Comparison of ENCODE assay signal across 15 cellular contexts in genomic region chr3:98798820-98799219, GRCh38. TPM values are rescaled to one million over a fixed set of nuclear protein-coding genes. Genes with fewer than 3 reads are reported as not detected.
"Had no signal": no experiment of that assay in that cellular context is flagged by ENCODE, and none has a peak within 500 bp of the region (broad histone marks: within the 10 kb centered on the region; RNA-seq: fewer than 3 reads in every experiment).

No MANE protein-coding gene starts in this region.

- H3K4me3 ChIP-seq: coronary artery, gastroesophageal sphincter, mucosa of descending colon, prostate gland, upper lobe of right lung had no signal

- ATAC-seq: activated naive CD8-positive, alpha-beta T cell treated with anti-CD3 and anti-CD28 coated beads, Interleukin-2, amount 50 U/mL, for 24 hours; gastroesophageal sphincter; mucosa of descending colon; naive thymus-derived CD8-positive, alpha-beta T cell had no signal

- H3K4me1 ChIP-seq: gastroesophageal sphincter, prostate gland, upper lobe of right lung had no signal

- H3K27ac ChIP-seq: coronary artery, gastroesophageal sphincter, prostate gland, upper lobe of right lung, WERI-Rb-1 had no signal

- H3K36me3 ChIP-seq: prostate gland had no signal

- H3K9me3 ChIP-seq: gastroesophageal sphincter, mucosa of descending colon, prostate gland, upper lobe of right lung had no signal

- DNase-seq: activated CD4-positive, alpha-beta T cell treated with anti-CD3 and anti-CD28 coated beads for 48 hours; activated naive CD4-positive, alpha-beta T cell treated with Interleukin-2 at 50 U/mL for 16 hours; activated naive CD8-positive, alpha-beta T cell treated with anti-CD3 and anti-CD28 coated beads, Interleukin-2, amount 50 U/mL, for 24 hours; effector CD8-positive, alpha-beta T cell; hippocampal formation; mucosa of descending colon; naive thymus-derived CD8-positive, alpha-beta T cell; stimulated activated CD4-positive, alpha-beta T cell treated with anti-CD3 and anti-CD28 coated beads, Interleukin-2, amount 100 ng/mL, for 48 hours; stimulated activated naive CD4-positive, alpha-beta T cell treated with Interleukin-2 at 50 U/mL for 16 hours; T1000; upper lobe of right lung; WERI-Rb-1 had no signal

- H3K27me3 ChIP-seq: gastroesophageal sphincter, upper lobe of right lung had no signal

RNA-seq across cellular contexts. Expression of gene ST3GAL6, which starts 35.7 kb away (rescaled TPM):
- total RNA-seq: naive thymus-derived CD8-positive, alpha-beta T cell had no signal
- polyA plus RNA-seq: naive thymus-derived CD8-positive, alpha-beta T cell had no signal
